In the genomic region with DNA sequence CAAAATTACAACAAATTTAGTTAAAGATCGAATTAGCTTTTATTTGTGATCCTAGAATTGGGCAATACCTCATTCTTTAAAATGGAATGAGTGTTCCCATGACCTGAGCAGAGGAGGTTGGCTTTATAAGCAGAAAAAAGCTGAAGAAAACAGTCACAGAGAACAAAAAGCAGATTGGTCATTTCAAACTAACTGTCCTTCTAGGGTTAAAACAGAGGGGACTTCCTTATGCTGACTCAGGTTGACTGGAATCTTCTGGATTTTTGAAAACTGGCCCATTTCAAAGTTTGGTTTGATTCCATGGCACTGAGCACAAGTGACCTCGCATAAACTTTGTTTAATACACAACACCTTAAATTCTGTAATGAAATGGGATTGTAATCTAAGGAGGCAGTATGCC, we compare ENCODE assay signal across 1 cellular context.
TF ChIP-seq lines count a peak whose summit lies in the region.

No MANE protein-coding gene starts in this region.

TF ChIP-seq in K562, 482 proteins besides CTCF, POLR2A, EP300 and RAD21 (continued from another document):
- TF ChIP-seq ZNF518B (CRISPR knock-in tag; IDR thresholded peaks at IDR 0.05): no peak
- no peak for TF ChIP-seq ZNF263 (CRISPR knock-in tag; IDR thresholded peaks at IDR 0.05; ENCODE audit: borderline replicate concordance)
- TF ChIP-seq ZNF124 (CRISPR knock-in tag; IDR thresholded peaks at IDR 0.05): no peak
- TF ChIP-seq CHD2 (IDR thresholded peaks at IDR 0.05; ENCODE audit: low read depth, low read length): no peak
- TF ChIP-seq HNRNPH1 (optimal IDR thresholded peaks at IDR 0.05; ENCODE audit: low read depth, low read length): no peak
- TF ChIP-seq SMARCB1 (IDR thresholded peaks at IDR 0.05; ENCODE audit: insufficient read length, low read depth): no peak
- peak; percentile 20; the same call in 1 of the 2 replicates for TF ChIP-seq MAFG (tag; conservative IDR thresholded peaks at IDR 0.05)
- TF ChIP-seq PURB (CRISPR knock-in tag; IDR thresholded peaks at IDR 0.05; ENCODE audit: low read depth): no peak
- TF ChIP-seq C11orf30 (IDR thresholded peaks at IDR 0.05; ENCODE audit: low read depth): 0 out of 2 replicates have a peak, but pooled peaks have one; percentile 5
- no peak for TF ChIP-seq GMEB1 (CRISPR knock-in tag; IDR thresholded peaks at IDR 0.05)
- peak; percentile 64 for TF ChIP-seq ZNF316 (IDR thresholded peaks at IDR 0.05)
- TF ChIP-seq TEAD2 (tag; IDR thresholded peaks at IDR 0.05): no peak
- TF ChIP-seq TARDBP (IDR thresholded peaks at IDR 0.05): no peak
- TF ChIP-seq ZNF431 (CRISPR knock-in tag; IDR thresholded peaks at IDR 0.05): no peak
- no peak for TF ChIP-seq JUNB (CRISPR knock-in tag; conservative IDR thresholded peaks at IDR 0.05)
- TF ChIP-seq CEBPG (CRISPR knock-in tag; IDR thresholded peaks at IDR 0.05): no peak
- peak in 1 of 2 experiments; percentile 49; a peak in 2 of 4 replicates for TF ChIP-seq CEBPG (tag; conservative IDR thresholded peaks at IDR 0.05 in 1 of 2, IDR thresholded peaks at IDR 0.05 in 1 of 2)
- no peak for TF ChIP-seq HDAC8 (tag; IDR thresholded peaks at IDR 0.05)
- TF ChIP-seq ZBTB17 (CRISPR knock-in tag; IDR thresholded peaks at IDR 0.05): no peak
TF ChIP-seq in K562: peak in this region for 4.
